ENCODE assay signal across 9 cellular contexts in genomic region chrX:130975947-130976346, GRCh38.
DNase-seq lines count a peak whose midpoint lies in the region; ATAC-seq, FAIRE-seq and TF ChIP-seq lines count a peak whose summit lies in the region.
"Had no signal": no experiment of that assay in that cellular context is flagged by ENCODE, and none has a peak within 500 bp of the region (broad histone marks: within the 10 kb centered on the region; RNA-seq: fewer than 3 reads in every experiment).

No MANE protein-coding gene starts in this region.

- peak; percentile 71 to 80 for TF ChIP-seq RAD21 in liver (IDR thresholded peaks at IDR 0.05)

- no peaks in the 10 kb centered on the region for H3K27me3 ChIP-seq in CD4-positive, alpha-beta memory T cell (ENCODE audit: insufficient read depth, low read length)
- no peaks in the 10 kb centered on the region for H3K27me3 ChIP-seq in NT2/D1 (ENCODE audit: insufficient read depth, insufficient read length)
- peaks cover 0 to 2% (median 0%) of the 10 kb centered on the region in 4 donors for H3K27me3 ChIP-seq in liver (ENCODE audit: control insufficient read depth in 4 of 4, insufficient read depth in 4 of 4, low read length in 3 of 4)
- H3K27me3 ChIP-seq in aorta (ENCODE audit: control insufficient read depth in 1 of 2, insufficient read depth in 2 of 2, low read length in 1 of 2), result no peaks in the 10 kb centered on the region

- peak; percentile 29 for FAIRE-seq in GM18507 (lab: Jason Lieb, UNC)

- peak; percentile 69 for ATAC-seq in HG03432 (IDR thresholded peaks at IDR 0.05; ENCODE audit: unreplicated experiment)
- ATAC-seq in aorta (ENCODE audit: low FRiP score), result peak; percentile 56
- ATAC-seq in HG03095 (IDR thresholded peaks at IDR 0.05; ENCODE audit: unreplicated experiment), result no peak

- H3K9me3 Mint-ChIP-seq in CD4-positive, alpha-beta memory T cell, result no peaks in the 10 kb centered on the region
- H3K9me3 Mint-ChIP-seq in brain, result no peaks in the 10 kb centered on the region

- CTCF ChIA-PET in CD4-positive, alpha-beta memory T cell (lab: Charles Lee; ENCODE audit: partially characterized antibody), result interaction anchor here (1.0 kb wide), 1 partner anchor 657 kb away, joined by 4 read pairs; no protein-coding TSS in a partner anchor

- H3K9me3 ChIP-seq in CD4-positive, alpha-beta memory T cell (ENCODE audit: control insufficient read depth in 1 of 2, low read length in 2 of 2), result no peaks in the 10 kb centered on the region
- no peaks in the 10 kb centered on the region for H3K9me3 ChIP-seq in NT2/D1 (ENCODE audit: insufficient read depth, low read length)
- no peaks in the 10 kb centered on the region for H3K9me3 ChIP-seq in liver (ENCODE audit: control insufficient read depth in 4 of 4, low read length in 3 of 4)
- H3K9me3 ChIP-seq in aorta (ENCODE audit: control insufficient read depth, low read length), result no peaks in the 10 kb centered on the region

- POLR2A ChIA-PET in CD4-positive, alpha-beta memory T cell (lab: Charles Lee; ENCODE audit: partially characterized antibody), result no interaction called here

- H3K27me3 Mint-ChIP-seq in CD4-positive, alpha-beta memory T cell, result no peaks in the 10 kb centered on the region
- peaks cover 2% of the 10 kb centered on the region for H3K27me3 Mint-ChIP-seq in brain

- intact Hi-C loops in CD4-positive, alpha-beta memory T cell (cut with micrococcal nuclease), result loop anchor here (2.0 to 5.0 kb wide), 2 partner anchors 701 to 827 kb away; no protein-coding TSS in a partner anchor
- intact Hi-C loops in aorta (cut with DNase I), result no loop called here

- H3K4me1 ChIP-seq in CD4-positive, alpha-beta memory T cell (ENCODE audit: insufficient read depth, low read length), result no peaks in the 10 kb centered on the region
- H3K4me1 ChIP-seq in NT2/D1 (ENCODE audit: insufficient read depth, insufficient read length), result no peaks in the 10 kb centered on the region
- no peaks in the 10 kb centered on the region for H3K4me1 ChIP-seq in liver (ENCODE audit: control insufficient read depth in 4 of 4, insufficient read depth in 4 of 4, low read length in 3 of 4)
- no peaks in the 10 kb centered on the region for H3K4me1 ChIP-seq in aorta (ENCODE audit: control insufficient read depth in 1 of 2, insufficient read depth in 2 of 2, low read length in 2 of 2)

- no peak overlapping the region for H3K27ac Mint-ChIP-seq in CD4-positive, alpha-beta memory T cell
- H3K27ac Mint-ChIP-seq in brain, result no peak overlapping the region

- H3K36me3 ChIP-seq in CD4-positive, alpha-beta memory T cell (ENCODE audit: insufficient read depth, low read length), result no peaks in the 10 kb centered on the region
- no peaks in the 10 kb centered on the region for H3K36me3 ChIP-seq in NT2/D1 (ENCODE audit: insufficient read depth, insufficient read length, low read length)
- no peaks in the 10 kb centered on the region for H3K36me3 ChIP-seq in liver (ENCODE audit: control insufficient read depth in 4 of 4, insufficient read depth in 3 of 4, low read depth in 1 of 4, low read length in 3 of 4)
- no peaks in the 10 kb centered on the region for H3K36me3 ChIP-seq in aorta (ENCODE audit: control insufficient read depth in 1 of 2, insufficient read depth in 2 of 2, low read length in 1 of 2)

- peak overlapping the region in 1 of 8 donors; percentile 20 for H3K4me3 Mint-ChIP-seq in CD4-positive, alpha-beta memory T cell
- H3K4me3 Mint-ChIP-seq in brain, result no peak overlapping the region

- no peak overlapping the region for H3K4me3 ChIP-seq in CD4-positive, alpha-beta memory T cell (ENCODE audit: low read length in 2 of 2)
- H3K4me3 ChIP-seq in NT2/D1 (ENCODE audit: insufficient read length, low read depth) (no peak overlapping the region), liver (ENCODE audit: low read depth in 1 of 3, low read length in 3 of 3) (no peak overlapping the region), aorta (ENCODE audit: low read length in 2 of 2) (no peak overlapping the region)

- H3K27ac ChIP-seq in CD4-positive, alpha-beta memory T cell (ENCODE audit: low read depth, low read length), result no peak overlapping the region
- H3K27ac ChIP-seq in liver (ENCODE audit: low read depth in 1 of 2, low read length in 2 of 2), result no peak overlapping the region
- H3K27ac ChIP-seq in aorta (ENCODE audit: low read depth in 1 of 2, low read length in 2 of 2), result no peak overlapping the region

- H3K9ac ChIP-seq in NT2/D1 (ENCODE audit: insufficient read length, low read depth) (no peak overlapping the region), liver (ENCODE audit: low read depth in 1 of 2, low read length in 2 of 2) (no peak overlapping the region)

- DNase-seq in CD4-positive, alpha-beta memory T cell, result peak in 4 of 5 donors; percentile 12 to 31 (median 14)
- DNase-seq in GM18507 (ENCODE audit: extremely low spot score, insufficient read length, low read depth) (no peak), NT2/D1 (ENCODE audit: low read depth, low spot score) (peak; percentile 2), aorta (no peak)
- DNase-seq: right cardiac atrium had no signal

- WGBS in liver, result 10% methylated on average over 7 of the region's 7 CpGs
- 1 to 12% methylated on average over 7 of the region's 7 CpGs for WGBS in aorta, 2 donors

- TF ChIP-seq CTCF in brain (conservative IDR thresholded peaks at IDR 0.05), result peak; percentile 86 to 92
- peak; percentile 52 for TF ChIP-seq CTCF in liver (IDR thresholded peaks at IDR 0.05; ENCODE audit: low read depth, low read length, missing input control)

- peaks cover 0 to 2% (median 0%) of the 10 kb centered on the region in 4 donors for H3K4me1 Mint-ChIP-seq in CD4-positive, alpha-beta memory T cell
- H3K4me1 Mint-ChIP-seq in brain, result no peaks in the 10 kb centered on the region

- H3K36me3 Mint-ChIP-seq in CD4-positive, alpha-beta memory T cell, result no peaks in the 10 kb centered on the region
- H3K36me3 Mint-ChIP-seq in brain, result no peaks in the 10 kb centered on the region

TF ChIP-seq in liver, 16 proteins besides CTCF, POLR2A, EP300 and RAD21:
- TF ChIP-seq RXRA (IDR thresholded peaks at IDR 0.05), result no peak
- TF ChIP-seq ATF3 (IDR thresholded peaks at IDR 0.05), result no peak
- TF ChIP-seq TAF1 (conservative IDR thresholded peaks at IDR 0.05), result no peak
- no peak for TF ChIP-seq HNF4G (IDR thresholded peaks at IDR 0.05)
- no peak for TF ChIP-seq GABPA (IDR thresholded peaks at IDR 0.05 in 1 of 2, conservative IDR thresholded peaks at IDR 0.05 in 1 of 2)
- TF ChIP-seq MAX (IDR thresholded peaks at IDR 0.05), result no peak

Comparison
In these comparisons a context has a peak if more than half of its experiments do, and no peak if none do; other contexts are left out.
1. DNase-seq: peak in CD4-positive, alpha-beta memory T cell (4 of 5) and NT2/D1 (single experiment); none in GM18507 (single experiment) and aorta (0 of 2).